ENCODE assay signal across 11 cellular contexts in genomic region chr6:75203721-75204120, GRCh38. TPM values are rescaled to one million over a fixed set of nuclear protein-coding genes. Genes with fewer than 3 reads are reported as not detected.
A peak's percentile ranks its signal among the peaks of the same experiment; 100 is the strongest.
DNase-seq lines count a peak whose midpoint lies in the region; ATAC-seq, FAIRE-seq and TF ChIP-seq lines count a peak whose summit lies in the region.
"Had no signal": no experiment of that assay in that cellular context is flagged by ENCODE, and none has a peak within 500 bp of the region (broad histone marks: within the 10 kb centered on the region; RNA-seq: fewer than 3 reads in every experiment).

No MANE protein-coding gene starts in this region.

- no peak overlapping the region for H3K18ac ChIP-seq in H1 (ENCODE audit: extremely low read depth, low read length)

- no peak overlapping the region for H3K4ac ChIP-seq in H1 (replicated peaks; ENCODE audit: insufficient read length, low read depth, low read length)

- H3K27me3 Mint-ChIP-seq in nephron (ENCODE audit: low read depth): peaks cover 54% of the 10 kb centered on the region

- no peak for ATAC-seq in GM21529 (IDR thresholded peaks at IDR 0.05; ENCODE audit: unreplicated experiment)

- H3K9ac ChIP-seq in KMS-11 (no peak overlapping the region), H1 (replicated peaks in 1 of 4; ENCODE audit: extremely low read depth in 1 of 4, low read depth in 3 of 4, low read length in 3 of 4) (no peak overlapping the region)

- H3K79me1 ChIP-seq in H1 (ENCODE audit: low read depth, low read length): no peaks in the 10 kb centered on the region

- no peak overlapping the region for H4K5ac ChIP-seq in H1 (ENCODE audit: insufficient read length, low read depth, low read length)

- H4K20me1 ChIP-seq in KMS-11 (ENCODE audit: insufficient read depth): no peaks in the 10 kb centered on the region
- peaks cover 0 to 2% of the 10 kb centered on the region in 2 experiments for H4K20me1 ChIP-seq in H1 (replicated peaks in 1 of 2; ENCODE audit: control insufficient read depth in 1 of 2, insufficient read depth in 2 of 2, low read length in 2 of 2)

- H3K4me1 ChIP-seq in ACC112 (ENCODE audit: control insufficient read depth, insufficient read depth, low read length, unreplicated experiment) (peaks cover 30% of the 10 kb centered on the region), KMS-11 (ENCODE audit: low read depth, poor library complexity, severe bottlenecking) (no peaks in the 10 kb centered on the region), H1 (replicated peaks in 1 of 4; ENCODE audit: control insufficient read depth in 3 of 4, insufficient read depth in 4 of 4, low read length in 3 of 4) (peaks cover 0 to 29% (median 9%) of the 10 kb centered on the region in 4 experiments; a peak in 4 of 7 replicates)

- H3K14ac ChIP-seq in H1 (ENCODE audit: insufficient read length): no peak overlapping the region

- H3K23ac ChIP-seq in H1 (ENCODE audit: insufficient read length): no peak overlapping the region

- H3K4me3 ChIP-seq in ACC112 (ENCODE audit: low read depth, low read length) (peak overlapping the region; percentile 86), KMS-11 (IDR thresholded peaks at IDR 0.05; ENCODE audit: insufficient read depth, low read depth, low read length) (no peak overlapping the region), H1 (ENCODE audit: extremely low read depth in 1 of 4, insufficient read depth in 2 of 4, low read depth in 3 of 4, low read length in 4 of 4) (no peak overlapping the region)

- H3K9me3 ChIP-seq in H1 (ENCODE audit: insufficient read depth in 2 of 2, low read depth in 1 of 2, low read length in 1 of 2): no peaks in the 10 kb centered on the region

- CTCF ChIA-PET in H1 (lab: Charles Lee; ENCODE audit: partially characterized antibody): interaction anchor here (0.5 to 11.0 kb wide), 35 partner anchors 9 to 1464 kb away, joined by 3 to 104 read pairs (median 4); no protein-coding TSS in a partner anchor

- H2AFZ ChIP-seq in ACC112 (ENCODE audit: low read length, unreplicated experiment) (peak overlapping the region; percentile 95), KMS-11 (ENCODE audit: low read depth) (peak overlapping the region; percentile 44; the same call in 1 of the 2 replicates), H1 (ENCODE audit: low read length) (no peak overlapping the region)

- H2BK12ac ChIP-seq in H1 (ENCODE audit: low read depth, low read length): no peak overlapping the region

- no peaks in the 10 kb centered on the region for H3K27me3 ChIP-seq in ACC112 (ENCODE audit: insufficient read depth, low read length)
- no peaks in the 10 kb centered on the region for H3K27me3 ChIP-seq in KMS-11 (ENCODE audit: insufficient read depth, low read depth)
- peaks cover 40 to 78% (median 71%) of the 10 kb centered on the region in 4 experiments for H3K27me3 ChIP-seq in H1 (replicated peaks in 1 of 4; ENCODE audit: control insufficient read depth in 3 of 4, extremely low read depth in 1 of 4, insufficient read depth in 3 of 4, low read length in 3 of 4)

- H3K9me3 Mint-ChIP-seq in nephron: no peaks in the 10 kb centered on the region

- no peak for FAIRE-seq in H1 (lab: Jason Lieb, UNC)

- no peaks in the 10 kb centered on the region for H3K36me3 Mint-ChIP-seq in nephron (ENCODE audit: low read depth)
- H3K36me3 Mint-ChIP-seq: CD4-positive, CD25-positive, alpha-beta regulatory T cell had no signal

- no peak overlapping the region for H2BK5ac ChIP-seq in H1 (ENCODE audit: low read depth, low read length)

- H3K36me3 ChIP-seq in ACC112 (ENCODE audit: insufficient read depth, low read length): no peaks in the 10 kb centered on the region
- H3K36me3 ChIP-seq in KMS-11 (ENCODE audit: insufficient read depth): no peaks in the 10 kb centered on the region
- H3K36me3 ChIP-seq in H1 (ENCODE audit: control insufficient read depth in 2 of 4, insufficient read depth in 4 of 4, low read length in 3 of 4): no peaks in the 10 kb centered on the region

- H3K4me1 Mint-ChIP-seq in nephron: peaks cover 63% of the 10 kb centered on the region

- POLR2A ChIA-PET in H1 (lab: Charles Lee; ENCODE audit: partially characterized antibody): interaction anchor here (0.6 kb wide), 1 partner anchor 159 kb away, joined by 3 read pairs; no protein-coding TSS in a partner anchor

- peak overlapping the region; percentile 92 to 98 (median 98) for H3K4me3 Mint-ChIP-seq in nephron

- TF ChIP-seq CTCF in KMS-11 (conservative IDR thresholded peaks at IDR 0.05; ENCODE audit: low read depth, low read length): no peak
- no peak for TF ChIP-seq CTCF in H1 (IDR thresholded peaks at IDR 0.05; ENCODE audit: control extremely low read depth in 1 of 3, insufficient read depth in 1 of 3, low read depth in 1 of 3, low read length in 3 of 3)
- no peak for TF ChIP-seq CTCF in nephron (IDR thresholded peaks at IDR 0.05; ENCODE audit: unreplicated experiment in 3 of 3)

- H4K8ac ChIP-seq in H1 (ENCODE audit: extremely low read depth, insufficient read depth, low read length): no peak overlapping the region

- H3K27ac ChIP-seq in ACC112 (ENCODE audit: low read depth, low read length): peak overlapping the region; percentile 77
- no peak overlapping the region for H3K27ac ChIP-seq in KMS-11
- no peak overlapping the region for H3K27ac ChIP-seq in H1 (ENCODE audit: low read depth, low read length)

- H3K79me2 ChIP-seq in ACC112 (ENCODE audit: control insufficient read depth, insufficient read depth, low read length, unreplicated experiment): peaks cover 37% of the 10 kb centered on the region
- H3K79me2 ChIP-seq in KMS-11 (ENCODE audit: insufficient read depth, low read depth): no peaks in the 10 kb centered on the region
- H3K79me2 ChIP-seq in H1 (ENCODE audit: control insufficient read depth in 1 of 2, insufficient read depth in 2 of 2, low read length in 2 of 2): no peaks in the 10 kb centered on the region

- no peak for TF ChIP-seq EP300 in H1 (IDR thresholded peaks at IDR 0.05; ENCODE audit: borderline replicate concordance in 1 of 2, low read depth in 2 of 2, low read length in 2 of 2)

- H3K23me2 ChIP-seq in H1 (ENCODE audit: low read depth, low read length): peaks cover 45% of the 10 kb centered on the region

- H2BK20ac ChIP-seq in H1 (ENCODE audit: low read length): no peak overlapping the region

- no peak overlapping the region for H3K56ac ChIP-seq in H1 (replicated peaks; ENCODE audit: insufficient read length, low read depth, low read length)

- H2BK15ac ChIP-seq in H1 (ENCODE audit: low read length): no peak overlapping the region

- TF ChIP-seq POLR2A in H1 (IDR thresholded peaks at IDR 0.05; ENCODE audit: control extremely low read depth in 1 of 2, low read depth in 2 of 2, low read length in 2 of 2): no peak

- H3K4me2 ChIP-seq in KMS-11 (no peak overlapping the region), H1 (ENCODE audit: insufficient read depth in 1 of 2, low read depth in 2 of 2, low read length in 2 of 2) (peak overlapping the region; percentile 97 to 99; a peak in 2 of 4 replicates)

- 58% methylated on average over 5 of the region's 5 CpGs; no CpG with 5 or more reads in 1 of the 2 experiments for WGBS in H1 (ENCODE audit: extremely low coverage in 1 of 2, insufficient coverage in 1 of 2, insufficient read length in 1 of 2, insufficient replicate concordance in 2 of 2, low coverage in 1 of 2, low lambda C conversion rate in 2 of 2, missing lambda C conversion rate in 1 of 2), 2 experiments

- H3K27ac Mint-ChIP-seq in nephron: peak overlapping the region; percentile 80 to 97 (median 96)
- H3K27ac Mint-ChIP-seq: CD4-positive, CD25-positive, alpha-beta regulatory T cell had no signal

- H4K91ac ChIP-seq in H1 (replicated peaks; ENCODE audit: insufficient read length, low read length): no peak overlapping the region

- H2AK5ac ChIP-seq in H1 (ENCODE audit: low read depth, low read length): no peak overlapping the region

- TF ChIP-seq RAD21 in H1 (IDR thresholded peaks at IDR 0.05 in 1 of 2, conservative IDR thresholded peaks at IDR 0.05 in 1 of 2; ENCODE audit: low read depth in 2 of 2, low read length in 2 of 2): no peak

- DNase-seq in H1 (ENCODE audit: low read depth in 1 of 2, low spot score in 2 of 2) (no peak), amygdala (lab: John Stamatoyannopoulos, UW) (no peak), NCI-H1930 (lab: John Stamatoyannopoulos, UW) (no peak)
- no peak for DNase-seq in stimulated activated CD8-positive, alpha-beta memory T cell treated with anti-CD3 and anti-CD28 coated beads, Interleukin-4, amount 100 ng/mL, for 48 hours
- DNase-seq: activated gamma-delta T cell treated with Interleukin-2 at 50 U/mL for 16 hours; NK-92 treated with Interleukin-12 subunit alpha and Interleukin-12 subunit beta, amount 100 ng/mL, for 24 hours had no signal

- H2BK120ac ChIP-seq in H1 (replicated peaks; ENCODE audit: low read depth, low read length): no peak overlapping the region

TF ChIP-seq in H1, 55 proteins besides CTCF, POLR2A, EP300 and RAD21 (continues in another document):
- TF ChIP-seq GTF2F1 (IDR thresholded peaks at IDR 0.05; ENCODE audit: borderline replicate concordance, low read depth, low read length) (no peak), TAF7 (optimal IDR thresholded peaks at IDR 0.05; ENCODE audit: borderline replicate concordance, low read depth, low read length) (no peak), MAX (IDR thresholded peaks at IDR 0.05) (no peak), POU5F1 (IDR thresholded peaks at IDR 0.05; ENCODE audit: low read depth, low read length) (no peak), RFX5 (IDR thresholded peaks at IDR 0.05; ENCODE audit: borderline replicate concordance, low read depth, low read length) (no peak)

RNA-seq across cellular contexts. Expression of gene COL12A1, which starts 2.1 kb away (rescaled TPM):
- 4.7 TPM in 2 replicates for total RNA-seq in H1 (2021; fragmentation: NEBNext Ultra II Directional; extraction: Animal tissue kit (Norgen Biotek cat#: 25700))
- 1.4 TPM in 2 replicates for polyA plus RNA-seq in H1 (2011; rRNA removed)
- 1.9 TPM for polyA plus RNA-seq in H1 (2011; cell fraction: cytosol; rRNA removed)
- polyA plus RNA-seq in H1 (2011; cell fraction: nucleus; rRNA removed): 5.7 TPM
- 1.9 to 3.1 TPM (median 2.6 TPM) in 4 replicates for polyA plus RNA-seq in H1 (2012, experiment 1 of 2)
- polyA plus RNA-seq in H1 (2012, experiment 2 of 2): 0.46 TPM
- polyA plus RNA-seq in H1 (2013, experiment 1 of 2): 4.2 TPM
- polyA plus RNA-seq in H1 (2013, experiment 2 of 2): 4.3 TPM
- 12.9 and 13.0 TPM in 2 replicates for polyA minus RNA-seq in H1 (2011; rRNA and poly(A)+ RNA removed)
- polyA minus RNA-seq in H1 (2011; cell fraction: cytosol; rRNA and poly(A)+ RNA removed): 4.8 TPM
- 10.4 TPM for polyA minus RNA-seq in H1 (2011; cell fraction: nucleus; rRNA and poly(A)+ RNA removed)
- polyA plus RNA-seq: CD4-positive, CD25-positive, alpha-beta regulatory T cell had no signal

RNA-seq across cellular contexts. Expression of gene COX7A2, which starts 39.9 kb away (rescaled TPM):
- 456 and 468 TPM in 2 replicates for total RNA-seq in H1 (2021; fragmentation: NEBNext Ultra II Directional; extraction: Animal tissue kit (Norgen Biotek cat#: 25700))
- 198 and 262 TPM in 2 replicates for polyA plus RNA-seq in H1 (2011; rRNA removed)
- polyA plus RNA-seq in H1 (2011; cell fraction: cytosol; rRNA removed): 257 TPM
- 167 TPM for polyA plus RNA-seq in H1 (2011; cell fraction: nucleus; rRNA removed)
- 351 to 525 TPM (median 436 TPM) in 4 replicates for polyA plus RNA-seq in H1 (2012, experiment 1 of 2)
- polyA plus RNA-seq in H1 (2012, experiment 2 of 2): 2,411 TPM
- 1,987 TPM for polyA plus RNA-seq in H1 (2013, experiment 1 of 2)
- 1,925 TPM for polyA plus RNA-seq in H1 (2013, experiment 2 of 2)
- polyA minus RNA-seq in H1 (2011; rRNA and poly(A)+ RNA removed): 31.6 and 33.7 TPM in 2 replicates
- 32.1 TPM for polyA minus RNA-seq in H1 (2011; cell fraction: cytosol; rRNA and poly(A)+ RNA removed)
- polyA minus RNA-seq in H1 (2011; cell fraction: nucleus; rRNA and poly(A)+ RNA removed): 48.3 TPM
